Comparison of ENCODE assay signal across 27 cellular contexts in the genomic region with DNA sequence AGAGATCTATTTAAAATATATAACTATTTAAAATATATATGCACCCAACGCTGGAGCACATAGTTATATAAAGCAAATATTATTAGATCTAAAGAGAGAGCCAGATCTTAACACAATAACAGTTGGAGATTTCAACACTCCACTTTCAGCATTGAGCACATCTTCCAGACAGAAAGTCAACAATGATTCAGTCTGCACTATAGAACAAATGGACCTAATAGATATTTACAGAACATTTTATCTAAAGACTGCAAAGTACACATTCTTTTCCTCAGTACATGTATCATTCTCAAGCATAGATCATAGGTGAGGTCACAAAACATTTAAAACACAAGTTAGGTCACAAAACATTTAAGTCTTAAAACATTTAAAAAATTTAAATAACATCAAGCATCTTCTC. TPM values are rescaled to one million over a fixed set of nuclear protein-coding genes. Genes with fewer than 3 reads are reported as not detected.
"Had no signal": no experiment of that assay in that cellular context is flagged by ENCODE, and none has a peak within 500 bp of the region (broad histone marks: within the 10 kb centered on the region; RNA-seq: fewer than 3 reads in every experiment).

No MANE protein-coding gene starts in this region.

- H3K36me3 ChIP-seq: adrenal gland, ascending aorta, WERI-Rb-1 had no signal

- H3K9me3 ChIP-seq: adrenal gland had no signal

- ATAC-seq: activated CD8-positive, alpha-beta T cell treated with anti-CD3 and anti-CD28 coated beads, Interleukin-2, amount 10 ng/mL, durations not matched to agents 7 days and 5 days; activated naive CD4-positive, alpha-beta T cell treated with anti-CD3 and anti-CD28 coated beads, Interleukin-2, amount 50 U/mL, for 72 hours; activated T-helper 17 cell treated with anti-CD3 and anti-CD28 coated beads, Interleukin-2, amount 50 U/mL, for 72 hours; right cardiac atrium; T-cell had no signal

- FAIRE-seq: TTC549 had no signal

- H3K4me3 Mint-ChIP-seq: activated CD8-positive, alpha-beta T cell treated with anti-CD3 and anti-CD28 coated beads, Interleukin-2, amount 10 ng/mL, durations not matched to agents 7 days and 5 days; activated T-helper 17 cell treated with anti-CD3 and anti-CD28 coated beads, Interleukin-2, amount 50 U/mL, for 72 hours; central memory CD8-positive, alpha-beta T cell; nephron progenitor cell; stimulated activated naive CD8-positive, alpha-beta T cell treated with anti-CD3 and anti-CD28 coated beads, Interleukin-15, Interleukin-2, amounts not matched to agents 100 ng/mL and 50 ng/mL, for 24 hours; T-cell; T-helper 2 cell treated with Interferon-gamma antibody and Interleukin-4, amounts not matched to agents 5 μg/mL and 100 μg/mL, for 36 hours had no signal

- H3K9ac ChIP-seq: parathyroid adenoma had no signal

- H2AFZ ChIP-seq: parathyroid adenoma had no signal

- H3K4me3 ChIP-seq: adrenal gland, ascending aorta, skin epidermis, tibial artery had no signal

- H3K27ac ChIP-seq: adrenal gland, ascending aorta, parathyroid adenoma, skin epidermis, tibial artery, WERI-Rb-1 had no signal

- H3K27ac Mint-ChIP-seq: activated CD8-positive, alpha-beta T cell treated with anti-CD3 and anti-CD28 coated beads, Interleukin-2, amount 10 ng/mL, durations not matched to agents 7 days and 5 days; activated naive CD4-positive, alpha-beta T cell treated with anti-CD3 and anti-CD28 coated beads, Interleukin-2, amount 50 U/mL, for 72 hours; activated T-helper 17 cell treated with anti-CD3 and anti-CD28 coated beads, Interleukin-2, amount 50 U/mL, for 72 hours; nephron progenitor cell; stimulated activated naive CD8-positive, alpha-beta T cell treated with anti-CD3 and anti-CD28 coated beads, Interleukin-15, Interleukin-2, amounts not matched to agents 100 ng/mL and 50 ng/mL, for 24 hours; T-cell; T-helper 2 cell treated with Interferon-gamma antibody and Interleukin-4, amounts not matched to agents 5 μg/mL and 100 μg/mL, for 36 hours had no signal

- H3K27me3 Mint-ChIP-seq: activated T-helper 17 cell treated with anti-CD3 and anti-CD28 coated beads, Interleukin-2, amount 50 U/mL, for 72 hours; central memory CD8-positive, alpha-beta T cell; stimulated activated naive CD8-positive, alpha-beta T cell treated with anti-CD3 and anti-CD28 coated beads, Interleukin-15, Interleukin-2, amounts not matched to agents 100 ng/mL and 50 ng/mL, for 24 hours had no signal

- H3K4me1 ChIP-seq: adrenal gland, ascending aorta, parathyroid adenoma, tibial artery had no signal

- H3K27me3 ChIP-seq: adrenal gland, ascending aorta, tibial artery had no signal

- H3K9me3 Mint-ChIP-seq: central memory CD8-positive, alpha-beta T cell; T-helper 2 cell treated with Interferon-gamma antibody and Interleukin-4, amounts not matched to agents 5 μg/mL and 100 μg/mL, for 36 hours had no signal

- H3K4me1 Mint-ChIP-seq: activated T-helper 17 cell treated with anti-CD3 and anti-CD28 coated beads, Interleukin-2, amount 50 U/mL, for 72 hours; central memory CD8-positive, alpha-beta T cell; nephron progenitor cell; T-cell had no signal

- H3K79me2 ChIP-seq: parathyroid adenoma had no signal

- DNase-seq: activated CD4-positive, alpha-beta T cell treated with anti-CD3 and anti-CD28 coated beads for 1 hour; activated CD4-positive, alpha-beta T cell treated with anti-CD3 and anti-CD28 coated beads, Interleukin-2, amount 50 U/mL, for 1 hour; activated CD8-positive, alpha-beta T cell treated with anti-CD3 and anti-CD28 coated beads, Interleukin-2, amount 10 ng/mL, durations not matched to agents 7 days and 5 days; activated T-cell treated with anti-CD3 and anti-CD28 coated beads, Interleukin-2, amount 50 U/mL, for 1 hour; adrenal gland; cortex of kidney; erythroblast; foreskin melanocyte; hypothalamus; mesenchymal stem cell; nephron progenitor cell; right cardiac atrium; stimulated activated CD4-positive, alpha-beta T cell treated with anti-CD3 and anti-CD28 coated beads, Interleukin-1b, Interleukin-23, amount 100 ng/mL, for 48 hours; substantia nigra; T-cell; tibial artery; WERI-Rb-1 had no signal

RNA-seq across cellular contexts. Expression of gene NLRP2B, which starts 36.4 kb away (rescaled TPM):
- total RNA-seq: activated CD8-positive, alpha-beta T cell treated with anti-CD3 and anti-CD28 coated beads, Interleukin-2, amount 10 ng/mL, durations not matched to agents 7 days and 5 days; activated naive CD4-positive, alpha-beta T cell treated with anti-CD3 and anti-CD28 coated beads, Interleukin-2, amount 50 U/mL, for 72 hours; activated T-helper 17 cell treated with anti-CD3 and anti-CD28 coated beads, Interleukin-2, amount 50 U/mL, for 72 hours; ascending aorta; myocyte; right cardiac atrium; T-cell had no signal
- polyA plus RNA-seq: adrenal gland had no signal
